20 cellular contexts compared by ENCODE assay signal in the genomic region with DNA sequence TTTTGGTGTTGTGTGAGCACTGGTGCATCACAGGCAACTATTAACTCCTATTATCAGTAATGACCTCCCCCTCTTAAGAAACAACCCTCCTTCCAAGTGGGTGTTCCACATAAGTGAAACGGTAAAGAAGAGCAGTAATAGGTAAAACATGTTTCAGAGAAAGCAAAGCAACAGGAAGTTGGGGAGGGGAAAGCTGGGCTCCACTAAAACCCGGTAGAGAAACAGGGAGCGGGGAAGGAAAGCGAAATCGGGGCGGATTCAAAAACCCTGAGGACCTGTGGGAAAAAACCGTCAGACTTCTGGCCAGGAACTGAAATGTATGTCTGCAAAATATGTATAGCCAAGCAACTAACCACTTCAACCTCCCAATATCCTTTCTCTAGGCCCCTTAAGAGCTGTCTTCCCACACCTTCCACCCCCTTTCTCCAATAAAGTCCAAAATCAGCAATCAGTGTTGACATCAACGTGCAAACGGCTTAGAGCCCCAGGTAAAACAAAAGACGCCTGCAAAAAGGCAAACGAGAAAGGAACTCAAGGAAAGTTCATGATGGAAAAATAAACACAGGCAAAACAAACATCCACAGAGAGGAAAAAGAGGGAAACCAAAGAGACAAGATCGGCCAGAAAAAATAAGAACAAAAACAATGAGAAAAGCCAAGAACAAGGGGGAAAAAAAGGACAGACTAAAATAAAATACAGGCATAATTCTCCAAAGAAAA. TPM values are rescaled to one million over a fixed set of nuclear protein-coding genes. Genes with fewer than 3 reads are reported as not detected.
DNase-seq lines count a peak whose midpoint lies in the region; FAIRE-seq and TF ChIP-seq lines count a peak whose summit lies in the region.
"Had no signal": no experiment of that assay in that cellular context is flagged by ENCODE, and none has a peak within 500 bp of the region (broad histone marks: within the 10 kb centered on the region; RNA-seq: fewer than 3 reads in every experiment).

No MANE protein-coding gene starts in this region.

- no peak for TF ChIP-seq POLR2A in stomach (IDR thresholded peaks at IDR 0.05)

- H3K27me3 ChIP-seq in iPS-20b (ENCODE audit: insufficient read depth, low read length) (no peaks in the 10 kb centered on the region), stomach (no peaks in the 10 kb centered on the region)
- H3K27me3 ChIP-seq: vagina had no signal

- H3K4me1 ChIP-seq in iPS-20b (ENCODE audit: insufficient read depth, low read length) (peaks cover 8% of the 10 kb centered on the region; the same call in 1 of the 2 replicates), stomach (peaks cover 6 to 29% (median 6%) of the 10 kb centered on the region in 4 donors)
- H3K4me1 ChIP-seq: esophagus muscularis mucosa, lower lobe of right lung, vagina had no signal

- no peak for TF ChIP-seq EP300 in stomach (IDR thresholded peaks at IDR 0.05)

- peak; percentile 21 for DNase-seq in NCI-H1436 (lab: John Stamatoyannopoulos, UW)
- DNase-seq in NCI-H1436 treated with DMSO at 0.1 percent for 48 hours (lab: John Stamatoyannopoulos, UW), result no peak
- no peak for DNase-seq in stomach
- no peak for DNase-seq in globus pallidus (ENCODE audit: low spot score)
- DNase-seq in activated CD4-positive, alpha-beta T cell treated with anti-CD3 and anti-CD28 coated beads, Interleukin-2, amount 50 U/mL, for 48 hours, result no peak
- no peak for DNase-seq in RCC 7860 (ENCODE audit: low spot score)
- DNase-seq: activated CD4-positive, alpha-beta T cell treated with anti-CD3 and anti-CD28 coated beads for 4 hours; CD4-positive, alpha-beta memory T cell; GDM1; lower lobe of right lung; NCI-H526; Right ventricle myocardium superior; stimulated activated naive B cell treated with anti-CD40 and anti-IgM and Interleukin-4, amounts not matched to agents 10 μg/mL and 1 μg/mL and 100 μg/mL, for 72 hours had no signal

- H3K27ac ChIP-seq in iPS-20b (ENCODE audit: low read length) (no peak overlapping the region), stomach (peak overlapping the region; percentile 16 to 69 (median 56))
- H3K27ac ChIP-seq: esophagus muscularis mucosa, lower lobe of right lung, neutrophil, vagina had no signal

- intact Hi-C loops in stomach (cut with DNase I; ENCODE audit: low total_unique reads), result no loop called here

- no peak for FAIRE-seq in RCC 7860 (lab: Jason Lieb, UNC)
- FAIRE-seq: A204.1, colon had no signal

- no peaks in the 10 kb centered on the region for H3K36me3 ChIP-seq in iPS-20b (ENCODE audit: insufficient read depth, low read depth, low read length)
- no peaks in the 10 kb centered on the region for H3K36me3 ChIP-seq in stomach
- H3K36me3 ChIP-seq: esophagus muscularis mucosa, lower lobe of right lung, neutrophil, vagina had no signal

- WGBS in stomach, 5 donors, result 21 to 42% (median 27%) methylated on average over 11 to 12 of the region's 12 CpGs

- H3K9me3 ChIP-seq in iPS-20b (ENCODE audit: insufficient read depth, low read depth, low read length) (no peaks in the 10 kb centered on the region), stomach (peaks cover 0 to under 1% (median under 1%) of the 10 kb centered on the region in 4 donors)
- H3K9me3 ChIP-seq: esophagus muscularis mucosa, lower lobe of right lung, neutrophil, vagina had no signal

- TF ChIP-seq CTCF in stomach (IDR thresholded peaks at IDR 0.05), result no peak

- peak overlapping the region; percentile 10; the same call in 1 of the 2 replicates for H3K9ac ChIP-seq in iPS-20b (ENCODE audit: low read depth, low read length)

- no peak overlapping the region for H3K4me3 ChIP-seq in iPS-20b (ENCODE audit: low read length)
- H3K4me3 ChIP-seq in stomach, result no peak overlapping the region
- H3K4me3 ChIP-seq: esophagus muscularis mucosa, lower lobe of right lung, vagina had no signal

TF ChIP-seq in PFSK-1, 5 proteins besides CTCF, POLR2A, EP300 and RAD21:
- TF ChIP-seq POLR2AphosphoS5 (IDR thresholded peaks at IDR 0.05; ENCODE audit: low read depth, low read length) (0 out of 2 replicates have a peak, but pooled peaks have one; percentile 33), FOXP2 (optimal IDR thresholded peaks at IDR 0.05; ENCODE audit: borderline replicate concordance, extremely low read depth, extremely low read length, insufficient read depth) (no peak)

RNA-seq across cellular contexts. Expression of gene SIX1, which starts 32.8 kb away (rescaled TPM):
- 7.5 TPM for polyA plus RNA-seq in PFSK-1 (2012; ENCODE audit: insufficient read length, low read depth)
- total RNA-seq in stomach, result 1 to 10 TPM in 1 of 5 donors, under 1 TPM in 1, not detected in 3; 0.73 to 8.0 TPM
- under 1 TPM in 2 of 3 donors, not detected in 1; 0.19 to 0.61 TPM for polyA plus RNA-seq in stomach
- total RNA-seq: CD4-positive, alpha-beta memory T cell; Right ventricle myocardium superior had no signal
- polyA plus RNA-seq: CD4-positive, alpha-beta memory T cell had no signal
